1 cellular context compared by ENCODE assay signal in the genomic region with DNA sequence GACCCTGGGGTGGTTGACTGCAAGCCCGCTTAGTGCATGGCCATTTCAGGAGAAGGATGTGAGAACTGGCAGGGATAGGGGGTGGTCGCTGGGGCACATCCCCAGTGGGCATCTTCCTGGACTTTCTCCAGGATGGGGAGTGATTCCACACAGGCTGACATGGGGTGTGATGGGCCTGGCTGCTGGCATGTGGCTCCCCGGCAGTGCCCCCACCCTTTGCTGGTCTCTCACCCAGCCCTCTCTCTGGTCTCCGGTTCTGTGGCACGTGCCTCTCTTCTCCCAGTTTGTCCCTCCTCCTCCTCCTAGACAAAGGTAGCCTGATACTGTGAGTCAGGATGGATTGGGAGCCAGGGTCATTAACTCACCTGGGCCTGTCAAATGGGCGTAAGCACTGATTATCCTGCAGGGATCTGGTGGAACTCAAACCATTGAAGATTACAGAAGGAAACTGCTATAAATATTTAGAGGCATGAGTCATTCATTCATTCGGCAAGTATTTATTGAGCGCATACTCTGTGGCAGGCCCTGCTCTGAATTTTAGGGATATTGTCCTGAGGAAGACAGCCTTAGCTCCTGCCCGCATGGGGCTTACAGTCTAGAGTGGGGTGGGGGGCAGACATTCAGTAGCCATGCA.
TF ChIP-seq lines count a peak whose summit lies in the region.

No MANE protein-coding gene starts in this region.

TF ChIP-seq in endothelial cell of umbilical vein, 7 proteins besides CTCF, POLR2A, EP300 and RAD21:
- TF ChIP-seq, protein P1, sequence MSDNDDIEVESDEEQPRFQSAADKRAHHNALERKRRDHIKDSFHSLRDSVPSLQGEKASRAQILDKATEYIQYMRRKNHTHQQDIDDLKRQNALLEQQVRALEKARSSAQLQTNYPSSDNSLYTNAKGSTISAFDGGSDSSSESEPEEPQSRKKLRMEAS (IDR thresholded peaks at IDR 0.05; ENCODE audit: insufficient read depth, insufficient read length), result no peak
- TF ChIP-seq EZH2 (IDR thresholded peaks at IDR 0.05; ENCODE audit: borderline replicate concordance, low read depth, low read length, severe bottlenecking) (no peak), POLR2AphosphoS5 (IDR thresholded peaks at IDR 0.05; ENCODE audit: insufficient read depth, low read depth, low read length) (no peak), MYC (IDR thresholded peaks at IDR 0.05; ENCODE audit: low read depth, low read length) (no peak), JUN (IDR thresholded peaks at IDR 0.05; ENCODE audit: borderline replicate concordance, insufficient read depth, insufficient read length, low read depth) (no peak)
